1 cellular context compared by ENCODE assay signal in the genomic region with DNA sequence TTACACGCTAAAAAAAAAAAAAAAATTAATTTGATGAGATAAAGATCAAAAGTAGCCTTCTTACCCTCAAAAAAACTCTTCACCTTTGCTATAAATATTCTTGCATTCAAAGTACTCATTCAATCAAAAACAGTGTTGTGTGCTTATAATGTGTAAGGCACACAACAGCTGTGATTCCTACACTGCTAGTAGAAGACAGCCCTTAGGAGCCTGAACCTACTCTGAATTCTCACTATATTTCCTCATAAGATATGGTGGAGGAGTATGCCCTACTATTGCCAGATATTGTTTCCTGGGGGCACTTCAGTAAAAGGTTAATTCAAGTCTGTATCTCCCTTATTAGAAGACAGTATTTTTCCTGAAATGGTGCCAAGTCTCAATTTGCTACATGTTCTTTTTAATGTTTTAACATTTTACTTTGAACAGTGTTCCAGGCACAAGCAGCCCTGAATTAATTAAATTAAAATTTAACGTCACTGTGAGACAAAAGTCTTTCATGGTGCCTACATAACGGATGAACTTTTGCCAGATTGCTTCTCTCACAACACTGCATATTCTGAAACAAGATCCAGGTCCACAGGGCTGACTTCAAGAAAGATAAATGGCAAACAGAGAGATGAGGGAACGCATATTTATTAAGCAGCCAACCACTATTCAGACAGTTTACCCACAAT.
TF ChIP-seq lines count a peak whose summit lies in the region.

No MANE protein-coding gene starts in this region.

TF ChIP-seq in GM12878, 131 proteins besides CTCF, POLR2A, EP300 and RAD21:
- no peak for TF ChIP-seq PML (IDR thresholded peaks at IDR 0.05; ENCODE audit: low read length)
- TF ChIP-seq LARP7 (IDR thresholded peaks at IDR 0.05) = no peak
- no peak for TF ChIP-seq ZBED1 (IDR thresholded peaks at IDR 0.05; ENCODE audit: borderline replicate concordance)
- TF ChIP-seq ATF2 (IDR thresholded peaks at IDR 0.05; ENCODE audit: low read length) = no peak
- TF ChIP-seq, protein P1, sequence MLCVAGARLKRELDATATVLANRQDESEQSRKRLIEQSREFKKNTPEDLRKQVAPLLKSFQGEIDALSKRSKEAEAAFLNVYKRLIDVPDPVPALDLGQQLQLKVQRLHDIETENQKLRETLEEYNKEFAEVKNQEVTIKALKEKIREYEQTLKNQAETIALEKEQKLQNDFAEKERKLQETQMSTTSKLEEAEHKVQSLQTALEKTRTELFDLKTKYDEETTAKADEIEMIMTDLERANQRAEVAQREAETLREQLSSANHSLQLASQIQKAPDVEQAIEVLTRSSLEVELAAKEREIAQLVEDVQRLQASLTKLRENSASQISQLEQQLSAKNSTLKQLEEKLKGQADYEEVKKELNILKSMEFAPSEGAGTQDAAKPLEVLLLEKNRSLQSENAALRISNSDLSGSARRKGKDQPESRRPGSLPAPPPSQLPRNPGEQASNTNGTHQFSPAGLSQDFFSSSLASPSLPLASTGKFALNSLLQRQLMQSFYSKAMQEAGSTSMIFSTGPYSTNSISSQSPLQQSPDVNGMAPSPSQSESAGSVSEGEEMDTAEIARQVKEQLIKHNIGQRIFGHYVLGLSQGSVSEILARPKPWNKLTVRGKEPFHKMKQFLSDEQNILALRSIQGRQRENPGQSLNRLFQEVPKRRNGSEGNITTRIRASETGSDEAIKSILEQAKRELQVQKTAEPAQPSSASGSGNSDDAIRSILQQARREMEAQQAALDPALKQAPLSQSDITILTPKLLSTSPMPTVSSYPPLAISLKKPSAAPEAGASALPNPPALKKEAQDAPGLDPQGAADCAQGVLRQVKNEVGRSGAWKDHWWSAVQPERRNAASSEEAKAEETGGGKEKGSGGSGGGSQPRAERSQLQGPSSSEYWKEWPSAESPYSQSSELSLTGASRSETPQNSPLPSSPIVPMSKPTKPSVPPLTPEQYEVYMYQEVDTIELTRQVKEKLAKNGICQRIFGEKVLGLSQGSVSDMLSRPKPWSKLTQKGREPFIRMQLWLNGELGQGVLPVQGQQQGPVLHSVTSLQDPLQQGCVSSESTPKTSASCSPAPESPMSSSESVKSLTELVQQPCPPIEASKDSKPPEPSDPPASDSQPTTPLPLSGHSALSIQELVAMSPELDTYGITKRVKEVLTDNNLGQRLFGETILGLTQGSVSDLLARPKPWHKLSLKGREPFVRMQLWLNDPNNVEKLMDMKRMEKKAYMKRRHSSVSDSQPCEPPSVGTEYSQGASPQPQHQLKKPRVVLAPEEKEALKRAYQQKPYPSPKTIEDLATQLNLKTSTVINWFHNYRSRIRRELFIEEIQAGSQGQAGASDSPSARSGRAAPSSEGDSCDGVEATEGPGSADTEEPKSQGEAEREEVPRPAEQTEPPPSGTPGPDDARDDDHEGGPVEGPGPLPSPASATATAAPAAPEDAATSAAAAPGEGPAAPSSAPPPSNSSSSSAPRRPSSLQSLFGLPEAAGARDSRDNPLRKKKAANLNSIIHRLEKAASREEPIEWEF (IDR thresholded peaks at IDR 0.05; ENCODE audit: insufficient replicate concordance, low read depth, low read length) = no peak
- no peak for TF ChIP-seq CEBPB (IDR thresholded peaks at IDR 0.05; ENCODE audit: borderline replicate concordance in 1 of 2, low read depth in 2 of 2, low read length in 2 of 2)
- TF ChIP-seq BMI1 (IDR thresholded peaks at IDR 0.05; ENCODE audit: borderline replicate concordance) = no peak
- TF ChIP-seq ESRRA (IDR thresholded peaks at IDR 0.05; ENCODE audit: low read length) = no peak
- TF ChIP-seq ZNF384 (IDR thresholded peaks at IDR 0.05; ENCODE audit: borderline replicate concordance, low read depth, low read length) = no peak
- TF ChIP-seq ZNF622 (IDR thresholded peaks at IDR 0.05) = no peak
- TF ChIP-seq SKIL (IDR thresholded peaks at IDR 0.05; ENCODE audit: low read depth, poor library complexity, severe bottlenecking) = no peak
- TF ChIP-seq TARDBP (IDR thresholded peaks at IDR 0.05; ENCODE audit: borderline replicate concordance) = no peak
TF ChIP-seq in GM12878: peak in this region for 0.
